ENCODE assay signal across 34 cellular contexts in genomic region chr9:108921200-108921599, GRCh38. TPM values are rescaled to one million over a fixed set of nuclear protein-coding genes. Genes with fewer than 3 reads are reported as not detected.
DNase-seq lines count a peak whose midpoint lies in the region; ATAC-seq and TF ChIP-seq lines count a peak whose summit lies in the region.
"Had no signal": no experiment of that assay in that cellular context is flagged by ENCODE, and none has a peak within 500 bp of the region (broad histone marks: within the 10 kb centered on the region; RNA-seq: fewer than 3 reads in every experiment).

No MANE protein-coding gene starts in this region.

- H3K9me3 Mint-ChIP-seq in stimulated activated effector memory CD8-positive, alpha-beta T cell treated with anti-CD3 and anti-CD28 coated beads, Interleukin-12 subunit alpha, Interleukin-12 subunit beta, amount 100 ng/mL, for 72 hours = no peaks in the 10 kb centered on the region
- H3K9me3 Mint-ChIP-seq: CD14-positive monocyte; CD4-positive, alpha-beta memory T cell; CD4-positive, alpha-beta T cell; CD4-positive, CD25-positive, alpha-beta regulatory T cell; CD8-positive, alpha-beta memory T cell; CD8-positive, alpha-beta T cell had no signal

- peaks cover 6% of the 10 kb centered on the region for H3K4me1 Mint-ChIP-seq in stimulated activated effector memory CD8-positive, alpha-beta T cell treated with anti-CD3 and anti-CD28 coated beads, Interleukin-12 subunit alpha, Interleukin-12 subunit beta, amount 100 ng/mL, for 72 hours
- H3K4me1 Mint-ChIP-seq: B cell, CD14-positive monocyte had no signal

- intact Hi-C loops in left colon (cut with DNase I, micrococcal nuclease) = no loop called here
- intact Hi-C loops in mucosa of descending colon (cut with DNase I, micrococcal nuclease) = no loop called here

- H3K27ac Mint-ChIP-seq in stimulated activated effector memory CD8-positive, alpha-beta T cell treated with anti-CD3 and anti-CD28 coated beads, Interleukin-12 subunit alpha, Interleukin-12 subunit beta, amount 100 ng/mL, for 72 hours = peak overlapping the region; percentile 18
- H3K27ac Mint-ChIP-seq: B cell; CD14-positive monocyte; CD4-positive, alpha-beta T cell; CD4-positive, CD25-positive, alpha-beta regulatory T cell; CD8-positive, alpha-beta memory T cell; CD8-positive, alpha-beta T cell had no signal

- H3K4me3 Mint-ChIP-seq in stimulated activated effector memory CD8-positive, alpha-beta T cell treated with anti-CD3 and anti-CD28 coated beads, Interleukin-12 subunit alpha, Interleukin-12 subunit beta, amount 100 ng/mL, for 72 hours = no peak overlapping the region
- H3K4me3 Mint-ChIP-seq: B cell; CD14-positive monocyte; CD4-positive, alpha-beta memory T cell; CD4-positive, alpha-beta T cell; CD4-positive, CD25-positive, alpha-beta regulatory T cell; CD8-positive, alpha-beta memory T cell; CD8-positive, alpha-beta T cell had no signal

- H3K4me3 ChIP-seq in mucosa of descending colon = no peak overlapping the region
- H3K4me3 ChIP-seq: A549; BLaER1; BLaER1 treated with 17β-estradiol and CSF1 and Interleukin-3, amounts not matched to agents 10 nM and 100 nM had no signal

- no peaks in the 10 kb centered on the region for H3K36me3 ChIP-seq in mucosa of descending colon (ENCODE audit: low read depth)

- no peaks in the 10 kb centered on the region for H3K9me3 ChIP-seq in mucosa of descending colon
- H3K9me3 ChIP-seq: A549; BE2C; BLaER1; BLaER1 treated with 17β-estradiol and CSF1 and Interleukin-3, amounts not matched to agents 10 nM and 100 nM; Caco-2 had no signal

- no peak for TF ChIP-seq CTCF in mucosa of descending colon (IDR thresholded peaks at IDR 0.05)

- ATAC-seq in left colon = peak; percentile 74
- ATAC-seq in mucosa of descending colon = peak; percentile 61
- ATAC-seq in stimulated activated effector memory CD8-positive, alpha-beta T cell treated with anti-CD3 and anti-CD28 coated beads, Interleukin-12 subunit alpha, Interleukin-12 subunit beta, amount 100 ng/mL, for 72 hours = no peak
- no peak for ATAC-seq in GM19023 (IDR thresholded peaks at IDR 0.05; ENCODE audit: unreplicated experiment)
- ATAC-seq: A549; CD8-positive, alpha-beta T cell had no signal

- DNase-seq in left colon (no peak), mucosa of descending colon (no peak), DMS 273 (lab: John Stamatoyannopoulos, UW; ENCODE audit: unreplicated experiment) (no peak), NOMO-1 treated with DMSO at 0.1 percent for 48 hours (lab: John Stamatoyannopoulos, UW; ENCODE audit: unreplicated experiment) (no peak)
- no peak for DNase-seq in stimulated activated effector memory CD8-positive, alpha-beta T cell treated with anti-CD3 and anti-CD28 coated beads, Interleukin-12 subunit alpha, Interleukin-12 subunit beta, amount 100 ng/mL, for 72 hours (ENCODE audit: low spot score in 2 of 2)
- DNase-seq: 8988T; ACHN; AML-193; BE2C; C1 segment of cervical spinal cord; Caco-2; Calu3; CD4-positive, alpha-beta memory T cell; CD4-positive, alpha-beta T cell; CD4-positive, CD25-positive, alpha-beta regulatory T cell; CD8-positive, alpha-beta memory T cell; CD8-positive, alpha-beta T cell; COR-L47; DMS 273 treated with DMSO at 0.1 percent for 48 hours; DMS153; DMS53; DMS79; DMS79 treated with DMSO at 0.1 percent for 48 hours; DND-41; EL had no signal

- H3K36me3 Mint-ChIP-seq in stimulated activated effector memory CD8-positive, alpha-beta T cell treated with anti-CD3 and anti-CD28 coated beads, Interleukin-12 subunit alpha, Interleukin-12 subunit beta, amount 100 ng/mL, for 72 hours = peaks cover 100% of the 10 kb centered on the region

- H3K4me1 ChIP-seq in mucosa of descending colon (ENCODE audit: low read depth) = no peaks in the 10 kb centered on the region
- H3K4me1 ChIP-seq: A549; BE2C; BLaER1; BLaER1 treated with 17β-estradiol and CSF1 and Interleukin-3, amounts not matched to agents 10 nM and 100 nM; Caco-2 had no signal

RNA-seq across cellular contexts. Expression of gene ELP1, which starts 12.7 kb away (rescaled TPM):
- total RNA-seq in left colon (10 to 100 TPM; 12.8 to 13.1 TPM), mucosa of descending colon (10 to 100 TPM; 14.3 to 18.7 (median 16.7) TPM)

RNA-seq across cellular contexts. Expression of gene ABITRAM, which starts 13.0 kb away (rescaled TPM):
- total RNA-seq in left colon (10 to 100 TPM; 11.0 to 13.9 TPM), mucosa of descending colon (10 to 100 TPM; 13.2 to 16.8 (median 15.2) TPM)

RNA-seq across cellular contexts. Expression of gene ACTL7A, which starts 59.1 kb away (rescaled TPM):
- total RNA-seq in left colon = not detected
- total RNA-seq in mucosa of descending colon = not detected
- total RNA-seq: A172; A673; B cell; Caco-2; Calu3; CD4-positive, alpha-beta memory T cell; CD4-positive, alpha-beta T cell; CD4-positive, CD25-positive, alpha-beta regulatory T cell; CD8-positive, alpha-beta memory T cell; CD8-positive, alpha-beta T cell; Daoy had no signal

Comparison
In these comparisons a context has a peak if more than half of its experiments do, and no peak if none do; other contexts are left out.
1. ATAC-seq: peak in left colon (single experiment) and mucosa of descending colon (single experiment); none in stimulated activated effector memory CD8-positive, alpha-beta T cell treated with anti-CD3 and anti-CD28 coated beads, Interleukin-12 subunit alpha, Interleukin-12 subunit beta, amount 100 ng/mL, for 72 hours (single experiment) and GM19023 (single experiment).